In genomic region chr12:64034901-64035576, GRCh38 we compare ENCODE assay signal across 13 cellular contexts.
"Had no signal": no experiment of that assay in that cellular context is flagged by ENCODE, and none has a peak within 500 bp of the region (broad histone marks: within the 10 kb centered on the region; RNA-seq: fewer than 3 reads in every experiment).

No MANE protein-coding gene starts in this region.

- H3K36me3 ChIP-seq: heart left ventricle, neutrophil had no signal

- H3K9me3 ChIP-seq: neutrophil had no signal

- H3K4me3 ChIP-seq: heart left ventricle, lung had no signal

- ATAC-seq: heart left ventricle; left colon; naive thymus-derived CD4-positive, alpha-beta T cell; stimulated activated naive B cell treated with anti-CD40 and anti-IgM and Interleukin-4, amounts not matched to agents 10 μg/mL and 1 μg/mL and 100 μg/mL, for 72 hours had no signal

- H3K27me3 ChIP-seq: heart left ventricle, neutrophil had no signal

- H3K27ac ChIP-seq: heart left ventricle, neutrophil had no signal

- DNase-seq: activated B cell treated with CpG ODN at 0.5 μM for 24 hours; activated CD4-positive, alpha-beta T cell treated with anti-CD3 and anti-CD28 coated beads, Interleukin-2, amount 10 ng/mL, durations not matched to agents 24 days and 14 days; activated T-cell treated with anti-CD3 and anti-CD28 coated beads for 4 hours; aorta; heart left ventricle; left colon; naive thymus-derived CD4-positive, alpha-beta T cell; retina; small intestine; stimulated activated naive B cell treated with anti-CD40 and anti-IgM and Interleukin-4, amounts not matched to agents 10 μg/mL and 1 μg/mL and 100 μg/mL, for 72 hours; trophoblast cell had no signal
